In genomic region chrX:105662248-105662647, GRCh38 we compare ENCODE assay signal across 34 cellular contexts.
"Had no signal": no experiment of that assay in that cellular context is flagged by ENCODE, and none has a peak within 500 bp of the region (broad histone marks: within the 10 kb centered on the region; RNA-seq: fewer than 3 reads in every experiment).

No MANE protein-coding gene starts in this region.

- H3K4me1 Mint-ChIP-seq: activated B cell treated with CpG ODN at 0.5 μM for 24 hours; activated naive CD4-positive, alpha-beta T cell treated with anti-CD3 and anti-CD28 coated beads, Interleukin-2, amount 10 ng/mL, durations not matched to agents 7 days and 5 days; activated naive CD8-positive, alpha-beta T cell treated with anti-CD3 and anti-CD28 coated beads, Interleukin-2, amount 50 U/mL, for 24 hours; central memory CD8-positive, alpha-beta T cell had no signal

- H3K36me3 ChIP-seq: brain microvascular endothelial cell, cardiac muscle cell, Peyer's patch had no signal

- DNase-seq: activated B cell treated with CpG ODN at 0.5 μM for 24 hours; activated CD4-positive, alpha-beta memory T cell treated with anti-CD3 and anti-CD28 coated beads for 36 hours; activated CD4-positive, alpha-beta T cell treated with anti-CD3 and anti-CD28 coated beads for 4 hours; activated CD4-positive, alpha-beta T cell treated with anti-CD3 and anti-CD28 coated beads, Interleukin-2, amount 50 U/mL, for 1 hour; activated CD4-positive, CD25-positive, alpha-beta regulatory T cell treated with anti-CD3 and anti-CD28 coated beads, Interleukin-2, amount 50 U/mL, for 72 hours; activated CD8-positive, alpha-beta memory T cell treated with anti-CD3 and anti-CD28 coated beads, Interleukin-2, amount 50 U/mL, for 4 hours; activated effector memory CD4-positive, alpha-beta T cell treated with Interleukin-2 at 50 U/mL for 16 hours; activated naive CD4-positive, alpha-beta T cell treated with anti-CD3 and anti-CD28 coated beads, Interleukin-2, amount 10 ng/mL, durations not matched to agents 7 days and 5 days; activated naive CD8-positive, alpha-beta T cell treated with anti-CD3 and anti-CD28 coated beads, Interleukin-2, amount 50 U/mL, for 24 hours; activated T-cell treated with anti-CD3 and anti-CD28 coated beads for 4 hours; activated T-cell treated with anti-CD3 and anti-CD28 coated beads, Interleukin-2, amount 50 U/mL, for 4 hours; anterior cingulate cortex; brain microvascular endothelial cell; Karpas-422; MM.1S; MV-4-11; NCI-H1092; NCI-H1417; NCI-H146; NCI-H187; NCI-H2081; NCI-H345; NCI-H524 treated with DMSO at 0.1 percent for 48 hours; Peyer's patch; RPMI8226; SHP77 treated with DMSO at 0.1 percent for 48 hours; T-helper 1 cell; T-helper 2 cell; T-helper 9 cell had no signal

- H3K27me3 Mint-ChIP-seq: activated B cell treated with CpG ODN at 0.5 μM for 24 hours; activated CD4-positive, alpha-beta memory T cell treated with anti-CD3 and anti-CD28 coated beads for 36 hours; activated naive CD4-positive, alpha-beta T cell treated with anti-CD3 and anti-CD28 coated beads, Interleukin-2, amount 10 ng/mL, durations not matched to agents 7 days and 5 days; activated naive CD8-positive, alpha-beta T cell; activated naive CD8-positive, alpha-beta T cell treated with anti-CD3 and anti-CD28 coated beads, Interleukin-2, amount 50 U/mL, for 24 hours; central memory CD8-positive, alpha-beta T cell had no signal

- H3K9me3 ChIP-seq: Peyer's patch had no signal

- H3K4me1 ChIP-seq: Peyer's patch had no signal

- H3K27ac ChIP-seq: brain microvascular endothelial cell, cardiac muscle cell, Peyer's patch, VCaP had no signal

- H3K36me3 Mint-ChIP-seq: activated CD4-positive, alpha-beta memory T cell treated with anti-CD3 and anti-CD28 coated beads for 36 hours; activated naive CD4-positive, alpha-beta T cell treated with anti-CD3 and anti-CD28 coated beads, Interleukin-2, amount 10 ng/mL, durations not matched to agents 7 days and 5 days; activated naive CD8-positive, alpha-beta T cell had no signal

- H3K4me3 ChIP-seq: cardiac muscle cell, Peyer's patch had no signal

- H3K9me3 Mint-ChIP-seq: activated CD4-positive, alpha-beta memory T cell treated with anti-CD3 and anti-CD28 coated beads for 36 hours; activated naive CD4-positive, alpha-beta T cell treated with anti-CD3 and anti-CD28 coated beads, Interleukin-2, amount 10 ng/mL, durations not matched to agents 7 days and 5 days had no signal

- ATAC-seq: activated naive CD8-positive, alpha-beta T cell treated with anti-CD3 and anti-CD28 coated beads, Interleukin-2, amount 50 U/mL, for 24 hours; activated T-cell treated with anti-CD3 and anti-CD28 coated beads, Interleukin-2, amount 50 U/mL, for 4 hours; SK-N-SH treated with all-trans-retinoic acid at 6 μM for 48 hours had no signal

- H3K27me3 ChIP-seq: brain microvascular endothelial cell, cardiac muscle cell, Peyer's patch had no signal

- H3K4me3 Mint-ChIP-seq: activated B cell treated with CpG ODN at 0.5 μM for 24 hours; activated CD4-positive, alpha-beta memory T cell treated with anti-CD3 and anti-CD28 coated beads for 36 hours; activated naive CD4-positive, alpha-beta T cell treated with anti-CD3 and anti-CD28 coated beads, Interleukin-2, amount 10 ng/mL, durations not matched to agents 7 days and 5 days; activated naive CD8-positive, alpha-beta T cell; activated naive CD8-positive, alpha-beta T cell treated with anti-CD3 and anti-CD28 coated beads, Interleukin-2, amount 50 U/mL, for 24 hours; activated T-cell treated with anti-CD3 and anti-CD28 coated beads, Interleukin-2, amount 50 U/mL, for 4 hours; central memory CD8-positive, alpha-beta T cell had no signal

- H3K27ac Mint-ChIP-seq: activated B cell treated with CpG ODN at 0.5 μM for 24 hours; activated CD4-positive, alpha-beta memory T cell treated with anti-CD3 and anti-CD28 coated beads for 36 hours; activated naive CD4-positive, alpha-beta T cell treated with anti-CD3 and anti-CD28 coated beads, Interleukin-2, amount 10 ng/mL, durations not matched to agents 7 days and 5 days; activated naive CD8-positive, alpha-beta T cell; activated naive CD8-positive, alpha-beta T cell treated with anti-CD3 and anti-CD28 coated beads, Interleukin-2, amount 50 U/mL, for 24 hours had no signal
